In the genomic region with DNA sequence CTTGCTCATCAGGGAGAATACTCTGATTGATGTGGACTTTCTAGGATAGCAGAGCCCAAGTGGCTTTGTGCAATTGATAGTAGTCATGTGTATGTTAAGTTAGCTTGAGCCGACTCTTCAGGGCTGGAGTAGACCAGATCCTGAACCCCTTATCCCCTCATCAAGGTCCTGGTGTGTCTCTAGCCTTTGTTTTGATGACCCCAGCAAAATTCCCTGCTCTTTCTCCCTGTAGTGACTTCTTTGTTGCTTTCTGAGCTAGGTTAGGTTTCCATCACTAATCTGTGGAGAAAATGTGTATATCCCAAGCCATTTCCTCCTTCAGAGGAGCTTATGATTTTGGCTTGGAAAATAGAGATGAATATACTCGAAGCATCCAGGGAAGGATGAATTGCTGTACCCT, we compare ENCODE assay signal across 1 cellular context.
TF ChIP-seq lines count a peak whose summit lies in the region.

No MANE protein-coding gene starts in this region.

TF ChIP-seq in GM23338, 12 proteins besides CTCF, POLR2A, EP300 and RAD21 (continued from another document):
- TF ChIP-seq, protein P1, sequence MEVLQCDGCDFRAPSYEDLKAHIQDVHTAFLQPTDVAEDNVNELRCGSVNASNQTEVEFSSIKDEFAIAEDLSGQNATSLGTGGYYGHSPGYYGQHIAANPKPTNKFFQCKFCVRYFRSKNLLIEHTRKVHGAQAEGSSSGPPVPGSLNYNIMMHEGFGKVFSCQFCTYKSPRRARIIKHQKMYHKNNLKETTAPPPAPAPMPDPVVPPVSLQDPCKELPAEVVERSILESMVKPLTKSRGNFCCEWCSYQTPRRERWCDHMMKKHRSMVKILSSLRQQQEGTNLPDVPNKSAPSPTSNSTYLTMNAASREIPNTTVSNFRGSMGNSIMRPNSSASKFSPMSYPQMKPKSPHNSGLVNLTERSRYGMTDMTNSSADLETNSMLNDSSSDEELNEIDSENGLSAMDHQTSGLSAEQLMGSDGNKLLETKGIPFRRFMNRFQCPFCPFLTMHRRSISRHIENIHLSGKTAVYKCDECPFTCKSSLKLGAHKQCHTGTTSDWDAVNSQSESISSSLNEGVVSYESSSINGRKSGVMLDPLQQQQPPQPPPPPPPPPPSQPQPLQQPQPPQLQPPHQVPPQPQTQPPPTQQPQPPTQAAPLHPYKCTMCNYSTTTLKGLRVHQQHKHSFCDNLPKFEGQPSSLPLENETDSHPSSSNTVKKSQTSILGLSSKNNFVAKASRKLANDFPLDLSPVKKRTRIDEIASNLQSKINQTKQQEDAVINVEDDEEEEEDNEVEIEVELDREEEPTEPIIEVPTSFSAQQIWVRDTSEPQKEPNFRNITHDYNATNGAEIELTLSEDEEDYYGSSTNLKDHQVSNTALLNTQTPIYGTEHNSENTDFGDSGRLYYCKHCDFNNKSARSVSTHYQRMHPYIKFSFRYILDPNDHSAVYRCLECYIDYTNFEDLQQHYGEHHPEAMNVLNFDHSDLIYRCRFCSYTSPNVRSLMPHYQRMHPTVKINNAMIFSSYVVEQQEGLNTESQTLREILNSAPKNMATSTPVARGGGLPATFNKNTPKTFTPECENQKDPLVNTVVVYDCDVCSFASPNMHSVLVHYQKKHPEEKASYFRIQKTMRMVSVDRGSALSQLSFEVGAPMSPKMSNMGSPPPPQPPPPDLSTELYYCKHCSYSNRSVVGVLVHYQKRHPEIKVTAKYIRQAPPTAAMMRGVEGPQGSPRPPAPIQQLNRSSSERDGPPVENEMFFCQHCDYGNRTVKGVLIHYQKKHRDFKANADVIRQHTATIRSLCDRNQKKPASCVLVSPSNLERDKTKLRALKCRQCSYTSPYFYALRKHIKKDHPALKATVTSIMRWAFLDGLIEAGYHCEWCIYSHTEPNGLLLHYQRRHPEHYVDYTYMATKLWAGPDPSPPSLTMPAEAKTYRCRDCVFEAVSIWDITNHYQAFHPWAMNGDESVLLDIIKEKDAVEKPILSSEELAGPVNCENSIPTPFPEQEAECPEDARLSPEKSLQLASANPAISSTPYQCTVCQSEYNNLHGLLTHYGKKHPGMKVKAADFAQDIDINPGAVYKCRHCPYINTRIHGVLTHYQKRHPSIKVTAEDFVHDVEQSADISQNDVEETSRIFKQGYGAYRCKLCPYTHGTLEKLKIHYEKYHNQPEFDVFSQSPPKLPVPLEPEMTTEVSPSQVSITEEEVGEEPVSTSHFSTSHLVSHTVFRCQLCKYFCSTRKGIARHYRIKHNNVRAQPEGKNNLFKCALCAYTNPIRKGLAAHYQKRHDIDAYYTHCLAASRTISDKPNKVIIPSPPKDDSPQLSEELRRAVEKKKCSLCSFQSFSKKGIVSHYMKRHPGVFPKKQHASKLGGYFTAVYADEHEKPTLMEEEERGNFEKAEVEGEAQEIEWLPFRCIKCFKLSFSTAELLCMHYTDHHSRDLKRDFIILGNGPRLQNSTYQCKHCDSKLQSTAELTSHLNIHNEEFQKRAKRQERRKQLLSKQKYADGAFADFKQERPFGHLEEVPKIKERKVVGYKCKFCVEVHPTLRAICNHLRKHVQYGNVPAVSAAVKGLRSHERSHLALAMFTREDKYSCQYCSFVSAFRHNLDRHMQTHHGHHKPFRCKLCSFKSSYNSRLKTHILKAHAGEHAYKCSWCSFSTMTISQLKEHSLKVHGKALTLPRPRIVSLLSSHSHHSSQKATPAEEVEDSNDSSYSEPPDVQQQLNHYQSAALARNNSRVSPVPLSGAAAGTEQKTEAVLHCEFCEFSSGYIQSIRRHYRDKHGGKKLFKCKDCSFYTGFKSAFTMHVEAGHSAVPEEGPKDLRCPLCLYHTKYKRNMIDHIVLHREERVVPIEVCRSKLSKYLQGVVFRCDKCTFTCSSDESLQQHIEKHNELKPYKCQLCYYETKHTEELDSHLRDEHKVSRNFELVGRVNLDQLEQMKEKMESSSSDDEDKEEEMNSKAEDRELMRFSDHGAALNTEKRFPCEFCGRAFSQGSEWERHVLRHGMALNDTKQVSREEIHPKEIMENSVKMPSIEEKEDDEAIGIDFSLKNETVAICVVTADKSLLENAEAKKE (CRISPR knock-in tag; IDR thresholded peaks at IDR 0.05), result no peak
- no peak for TF ChIP-seq CREB1 (CRISPR knock-in tag; IDR thresholded peaks at IDR 0.05; ENCODE audit: low read depth)
- TF ChIP-seq EZH2 (IDR thresholded peaks at IDR 0.05; ENCODE audit: low read depth, unreplicated experiment), result no peak
- no peak for TF ChIP-seq POLR2AphosphoS5 (IDR thresholded peaks at IDR 0.05; ENCODE audit: low read depth)
- TF ChIP-seq STAT1 (IDR thresholded peaks at IDR 0.05; ENCODE audit: unreplicated experiment), result no peak
- no peak for TF ChIP-seq ZNF114 (CRISPR knock-in tag; IDR thresholded peaks at IDR 0.05)
- no peak for TF ChIP-seq ZNF331 (CRISPR knock-in tag; IDR thresholded peaks at IDR 0.05; ENCODE audit: low read depth)
- TF ChIP-seq JUNB (IDR thresholded peaks at IDR 0.05; ENCODE audit: unreplicated experiment), result no peak
- TF ChIP-seq, protein P2, sequence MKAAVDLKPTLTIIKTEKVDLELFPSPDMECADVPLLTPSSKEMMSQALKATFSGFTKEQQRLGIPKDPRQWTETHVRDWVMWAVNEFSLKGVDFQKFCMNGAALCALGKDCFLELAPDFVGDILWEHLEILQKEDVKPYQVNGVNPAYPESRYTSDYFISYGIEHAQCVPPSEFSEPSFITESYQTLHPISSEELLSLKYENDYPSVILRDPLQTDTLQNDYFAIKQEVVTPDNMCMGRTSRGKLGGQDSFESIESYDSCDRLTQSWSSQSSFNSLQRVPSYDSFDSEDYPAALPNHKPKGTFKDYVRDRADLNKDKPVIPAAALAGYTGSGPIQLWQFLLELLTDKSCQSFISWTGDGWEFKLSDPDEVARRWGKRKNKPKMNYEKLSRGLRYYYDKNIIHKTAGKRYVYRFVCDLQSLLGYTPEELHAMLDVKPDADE (IDR thresholded peaks at IDR 0.05), result no peak
- no peak for TF ChIP-seq NANOG (IDR thresholded peaks at IDR 0.05; ENCODE audit: borderline replicate concordance)
